1 cellular context compared by ENCODE assay signal in the genomic region with DNA sequence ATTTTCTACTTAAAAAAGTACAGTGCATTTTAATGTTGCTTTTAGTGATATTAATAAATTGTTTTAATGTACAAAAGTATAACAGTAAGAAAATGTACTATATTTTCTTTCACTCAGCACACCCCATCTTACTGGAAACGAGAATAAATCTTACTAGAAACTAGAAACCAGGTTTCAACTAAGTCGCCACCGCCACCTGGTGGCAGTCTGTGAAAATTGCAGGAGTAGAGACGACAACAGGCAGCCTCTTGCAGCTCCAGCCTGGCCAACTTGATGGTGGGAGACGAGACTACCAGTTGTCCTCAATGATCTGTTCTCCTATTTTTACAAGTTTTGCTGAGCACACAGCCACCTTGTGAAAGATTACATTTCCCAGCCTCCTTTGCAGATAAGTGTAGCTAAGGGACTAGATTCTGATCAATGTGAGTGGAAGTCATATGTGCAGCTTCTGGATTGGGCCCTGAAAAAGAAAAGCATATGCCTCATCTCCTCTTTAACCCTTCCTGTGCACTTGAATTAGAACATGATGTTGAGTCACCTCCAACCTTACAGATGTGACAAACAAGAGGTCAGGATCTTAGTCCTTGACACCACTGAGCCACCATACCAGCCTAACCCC.
TF ChIP-seq lines count a peak whose summit lies in the region.

No MANE protein-coding gene starts in this region.

TF ChIP-seq in GM12878, 131 proteins besides CTCF, POLR2A, EP300 and RAD21 (continued from another document):
- no peak for TF ChIP-seq MEF2B (IDR thresholded peaks at IDR 0.05; ENCODE audit: partially characterized antibody, poor library complexity, severe bottlenecking)
- TF ChIP-seq, protein P1, sequence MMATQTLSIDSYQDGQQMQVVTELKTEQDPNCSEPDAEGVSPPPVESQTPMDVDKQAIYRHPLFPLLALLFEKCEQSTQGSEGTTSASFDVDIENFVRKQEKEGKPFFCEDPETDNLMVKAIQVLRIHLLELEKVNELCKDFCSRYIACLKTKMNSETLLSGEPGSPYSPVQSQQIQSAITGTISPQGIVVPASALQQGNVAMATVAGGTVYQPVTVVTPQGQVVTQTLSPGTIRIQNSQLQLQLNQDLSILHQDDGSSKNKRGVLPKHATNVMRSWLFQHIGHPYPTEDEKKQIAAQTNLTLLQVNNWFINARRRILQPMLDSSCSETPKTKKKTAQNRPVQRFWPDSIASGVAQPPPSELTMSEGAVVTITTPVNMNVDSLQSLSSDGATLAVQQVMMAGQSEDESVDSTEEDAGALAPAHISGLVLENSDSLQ (IDR thresholded peaks at IDR 0.05), result no peak
- TF ChIP-seq, protein P2, sequence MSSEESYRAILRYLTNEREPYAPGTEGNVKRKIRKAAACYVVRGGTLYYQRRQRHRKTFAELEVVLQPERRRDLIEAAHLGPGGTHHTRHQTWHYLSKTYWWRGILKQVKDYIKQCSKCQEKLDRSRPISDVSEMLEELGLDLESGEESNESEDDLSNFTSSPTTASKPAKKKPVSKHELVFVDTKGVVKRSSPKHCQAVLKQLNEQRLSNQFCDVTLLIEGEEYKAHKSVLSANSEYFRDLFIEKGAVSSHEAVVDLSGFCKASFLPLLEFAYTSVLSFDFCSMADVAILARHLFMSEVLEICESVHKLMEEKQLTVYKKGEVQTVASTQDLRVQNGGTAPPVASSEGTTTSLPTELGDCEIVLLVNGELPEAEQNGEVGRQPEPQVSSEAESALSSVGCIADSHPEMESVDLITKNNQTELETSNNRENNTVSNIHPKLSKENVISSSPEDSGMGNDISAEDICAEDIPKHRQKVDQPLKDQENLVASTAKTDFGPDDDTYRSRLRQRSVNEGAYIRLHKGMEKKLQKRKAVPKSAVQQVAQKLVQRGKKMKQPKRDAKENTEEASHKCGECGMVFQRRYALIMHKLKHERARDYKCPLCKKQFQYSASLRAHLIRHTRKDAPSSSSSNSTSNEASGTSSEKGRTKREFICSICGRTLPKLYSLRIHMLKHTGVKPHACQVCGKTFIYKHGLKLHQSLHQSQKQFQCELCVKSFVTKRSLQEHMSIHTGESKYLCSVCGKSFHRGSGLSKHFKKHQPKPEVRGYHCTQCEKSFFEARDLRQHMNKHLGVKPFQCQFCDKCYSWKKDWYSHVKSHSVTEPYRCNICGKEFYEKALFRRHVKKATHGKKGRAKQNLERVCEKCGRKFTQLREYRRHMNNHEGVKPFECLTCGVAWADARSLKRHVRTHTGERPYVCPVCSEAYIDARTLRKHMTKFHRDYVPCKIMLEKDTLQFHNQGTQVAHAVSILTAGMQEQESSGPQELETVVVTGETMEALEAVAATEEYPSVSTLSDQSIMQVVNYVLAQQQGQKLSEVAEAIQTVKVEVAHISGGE (CRISPR knock-in tag; IDR thresholded peaks at IDR 0.05), result no peak
TF ChIP-seq in GM12878: peak in this region for 1.
